9 cellular contexts compared by ENCODE assay signal in genomic region chrX:34638116-34638515, GRCh38. TPM values are rescaled to one million over a fixed set of nuclear protein-coding genes. Genes with fewer than 3 reads are reported as not detected.
DNase-seq lines count a peak whose midpoint lies in the region; ATAC-seq and TF ChIP-seq lines count a peak whose summit lies in the region.
"Had no signal": no experiment of that assay in that cellular context is flagged by ENCODE, and none has a peak within 500 bp of the region (broad histone marks: within the 10 kb centered on the region; RNA-seq: fewer than 3 reads in every experiment).

No MANE protein-coding gene starts in this region.

- H3K4me3 Mint-ChIP-seq in osteocyte (ENCODE audit: unreplicated experiment): no peak overlapping the region
- no peak overlapping the region for H3K4me3 Mint-ChIP-seq in activated naive CD8-positive, alpha-beta T cell treated with anti-CD3 and anti-CD28 coated beads for 36 hours
- H3K4me3 Mint-ChIP-seq in activated T-cell treated with anti-CD3 and anti-CD28 coated beads, Interleukin-2, amount 50 U/mL, for 4 hours: no peak overlapping the region
- H3K4me3 Mint-ChIP-seq: activated T-cell treated with anti-CD3 and anti-CD28 coated beads, Interleukin-2, amount 50 U/mL, for 24 hours had no signal

- intact Hi-C loops in colonic mucosa (cut with DNase I): no loop called here
- intact Hi-C loops in posterior cingulate gyrus (cut with DNase I): no loop called here

- DNase-seq in EL: peak; percentile 31
- peak; percentile 33 for DNase-seq in NB4 (ENCODE audit: low read depth)
- no peak for DNase-seq in colonic mucosa
- DNase-seq in osteocyte (ENCODE audit: extremely low spot score, unreplicated experiment): no peak
- no peak for DNase-seq in activated naive CD8-positive, alpha-beta T cell treated with anti-CD3 and anti-CD28 coated beads for 36 hours
- DNase-seq in activated T-cell treated with anti-CD3 and anti-CD28 coated beads, Interleukin-2, amount 50 U/mL, for 4 hours: no peak
- DNase-seq in posterior cingulate gyrus: no peak
- DNase-seq: activated T-cell treated with anti-CD3 and anti-CD28 coated beads, Interleukin-2, amount 50 U/mL, for 24 hours had no signal

- ATAC-seq in activated T-cell treated with anti-CD3 and anti-CD28 coated beads, Interleukin-2, amount 50 U/mL, for 4 hours: no peak
- no peak for ATAC-seq in GM18505 (IDR thresholded peaks at IDR 0.05; ENCODE audit: unreplicated experiment)

- no peaks in the 10 kb centered on the region for H3K9me3 ChIP-seq in colonic mucosa

- no peaks in the 10 kb centered on the region for H3K36me3 ChIP-seq in colonic mucosa

- H3K27me3 Mint-ChIP-seq in osteocyte (ENCODE audit: unreplicated experiment): no peaks in the 10 kb centered on the region
- no peaks in the 10 kb centered on the region for H3K27me3 Mint-ChIP-seq in activated naive CD8-positive, alpha-beta T cell treated with anti-CD3 and anti-CD28 coated beads for 36 hours
- no peaks in the 10 kb centered on the region for H3K27me3 Mint-ChIP-seq in activated T-cell treated with anti-CD3 and anti-CD28 coated beads, Interleukin-2, amount 50 U/mL, for 4 hours (ENCODE audit: low read depth)

- H3K9me3 Mint-ChIP-seq in osteocyte (ENCODE audit: unreplicated experiment): no peaks in the 10 kb centered on the region
- H3K9me3 Mint-ChIP-seq in activated naive CD8-positive, alpha-beta T cell treated with anti-CD3 and anti-CD28 coated beads for 36 hours: no peaks in the 10 kb centered on the region
- peaks cover 2% of the 10 kb centered on the region for H3K9me3 Mint-ChIP-seq in activated T-cell treated with anti-CD3 and anti-CD28 coated beads, Interleukin-2, amount 50 U/mL, for 4 hours
- H3K9me3 Mint-ChIP-seq: activated T-cell treated with anti-CD3 and anti-CD28 coated beads, Interleukin-2, amount 50 U/mL, for 24 hours had no signal

- no peaks in the 10 kb centered on the region for H3K27me3 ChIP-seq in colonic mucosa

- no peaks in the 10 kb centered on the region for H3K4me1 ChIP-seq in colonic mucosa

- no peak for TF ChIP-seq CTCF in NB4 (IDR thresholded peaks at IDR 0.05; ENCODE audit: low read depth, low read length)
- peak; percentile 34 for TF ChIP-seq CTCF in colonic mucosa (IDR thresholded peaks at IDR 0.05)
- peak; percentile 74 for TF ChIP-seq CTCF in osteocyte (IDR thresholded peaks at IDR 0.05)

- H3K27ac ChIP-seq in colonic mucosa: no peak overlapping the region

- H3K27ac Mint-ChIP-seq in osteocyte (ENCODE audit: unreplicated experiment): no peak overlapping the region
- no peak overlapping the region for H3K27ac Mint-ChIP-seq in activated naive CD8-positive, alpha-beta T cell treated with anti-CD3 and anti-CD28 coated beads for 36 hours
- H3K27ac Mint-ChIP-seq: activated T-cell treated with anti-CD3 and anti-CD28 coated beads, Interleukin-2, amount 50 U/mL, for 24 hours had no signal

- TF ChIP-seq POLR2A in NB4 (IDR thresholded peaks at IDR 0.05; ENCODE audit: extremely low read depth, insufficient read length): no peak
- TF ChIP-seq POLR2A in GM18505 (IDR thresholded peaks at IDR 0.05; ENCODE audit: borderline replicate concordance, extremely low read depth, insufficient read depth, insufficient read length): no peak

- H3K4me1 Mint-ChIP-seq in osteocyte (ENCODE audit: unreplicated experiment): peaks cover 10% of the 10 kb centered on the region
- no peaks in the 10 kb centered on the region for H3K4me1 Mint-ChIP-seq in activated naive CD8-positive, alpha-beta T cell treated with anti-CD3 and anti-CD28 coated beads for 36 hours
- no peaks in the 10 kb centered on the region for H3K4me1 Mint-ChIP-seq in activated T-cell treated with anti-CD3 and anti-CD28 coated beads, Interleukin-2, amount 50 U/mL, for 4 hours (ENCODE audit: low read depth)

- H3K36me3 Mint-ChIP-seq in osteocyte (ENCODE audit: unreplicated experiment): peaks cover 7% of the 10 kb centered on the region
- H3K36me3 Mint-ChIP-seq in activated naive CD8-positive, alpha-beta T cell treated with anti-CD3 and anti-CD28 coated beads for 36 hours: no peaks in the 10 kb centered on the region
- no peaks in the 10 kb centered on the region for H3K36me3 Mint-ChIP-seq in activated T-cell treated with anti-CD3 and anti-CD28 coated beads, Interleukin-2, amount 50 U/mL, for 4 hours (ENCODE audit: insufficient read depth)

- H3K4me3 ChIP-seq in NB4 (ENCODE audit: low read depth, low read length) (no peak overlapping the region), colonic mucosa (no peak overlapping the region)

- H3K9ac ChIP-seq in colonic mucosa (ENCODE audit: low read depth in 2 of 2, low read length in 2 of 2): no peak overlapping the region

RNA-seq across cellular contexts. Expression of gene TMEM47, which starts 19.0 kb away (rescaled TPM):
- total RNA-seq in colonic mucosa: 1 to 10 TPM; 2.9 to 8.9 TPM
- 51.6 and 53.3 TPM in 2 replicates for total RNA-seq in osteocyte
- total RNA-seq in activated naive CD8-positive, alpha-beta T cell treated with anti-CD3 and anti-CD28 coated beads for 36 hours: not detected
- total RNA-seq in activated T-cell treated with anti-CD3 and anti-CD28 coated beads, Interleukin-2, amount 50 U/mL, for 4 hours: under 1 TPM in 1 of 3 donors, not detected in 2; 0.08 TPM

Comparison
In these comparisons a context has a peak if more than half of its experiments do, and no peak if none do; other contexts are left out.
1. DNase-seq: peak in EL (single experiment) and NB4 (single experiment); none in colonic mucosa (single experiment), osteocyte (single experiment), activated naive CD8-positive, alpha-beta T cell treated with anti-CD3 and anti-CD28 coated beads for 36 hours (single experiment), activated T-cell treated with anti-CD3 and anti-CD28 coated beads, Interleukin-2, amount 50 U/mL, for 4 hours (single experiment) and posterior cingulate gyrus (0 of 10).